10 cellular contexts compared by ENCODE assay signal in genomic region chr19:35045667-35046300, GRCh38. TPM values are rescaled to one million over a fixed set of nuclear protein-coding genes. Genes with fewer than 3 reads are reported as not detected.
A peak's percentile ranks its signal among the peaks of the same experiment; 100 is the strongest.
DNase-seq lines count a peak whose midpoint lies in the region; ATAC-seq and TF ChIP-seq lines count a peak whose summit lies in the region.
"Had no signal": no experiment of that assay in that cellular context is flagged by ENCODE, and none has a peak within 500 bp of the region (broad histone marks: within the 10 kb centered on the region; RNA-seq: fewer than 3 reads in every experiment).

No MANE protein-coding gene starts in this region.

- H3K79me2 ChIP-seq in H9 (ENCODE audit: insufficient read depth, low read length): no peaks in the 10 kb centered on the region

- peak; percentile 46 to 70 (median 60) for ATAC-seq in natural killer cell

- H3K36me3 Mint-ChIP-seq in H9 (ENCODE audit: insufficient read depth in 1 of 3, low read depth in 3 of 3) (peaks cover 4 to 6% (median 5%) of the 10 kb centered on the region in 3 experiments; a peak in 5 of 7 replicates), natural killer cell (no peaks in the 10 kb centered on the region)
- H3K36me3 Mint-ChIP-seq: CD8-positive, alpha-beta memory T cell had no signal

- WGBS in H9 (ENCODE audit: extremely low coverage, insufficient read length, low lambda C conversion rate): no CpG with 5 or more reads among the region's 10 CpGs

- H3K27ac ChIP-seq in H9 (ENCODE audit: insufficient read length, low read depth, low read length) (no peak overlapping the region), brain microvascular endothelial cell (no peak overlapping the region)
- H3K27ac ChIP-seq: skin epidermis had no signal

- H2BK12ac ChIP-seq in H9 (ENCODE audit: insufficient read length, low read depth, low read length): no peak overlapping the region

- no peak overlapping the region for H4K91ac ChIP-seq in H9 (ENCODE audit: insufficient read length, low read depth, low read length)

- no peak overlapping the region for H2AK5ac ChIP-seq in H9 (ENCODE audit: insufficient read length, low read length)

- no peak overlapping the region for H3K18ac ChIP-seq in H9 (ENCODE audit: insufficient read length, low read depth, low read length)

- H2BK15ac ChIP-seq in H9 (ENCODE audit: low read depth, low read length): no peak overlapping the region

- H2BK5ac ChIP-seq in H9 (ENCODE audit: insufficient read length, low read length): no peak overlapping the region

- H3K23ac ChIP-seq in H9 (ENCODE audit: insufficient read length, low read depth, low read length): no peak overlapping the region

- TF ChIP-seq CTCF in H9 (conservative IDR thresholded peaks at IDR 0.05) (peak; percentile 59), brain microvascular endothelial cell (IDR thresholded peaks at IDR 0.05; ENCODE audit: low read depth, low read length, missing control alignments) (peak; percentile 66), natural killer cell (IDR thresholded peaks at IDR 0.05) (no peak)

- H3K27me3 ChIP-seq in H9 (ENCODE audit: insufficient read depth, low read length): no peaks in the 10 kb centered on the region
- H3K27me3 ChIP-seq in brain microvascular endothelial cell (replicated peaks): no peaks in the 10 kb centered on the region

- DNase-seq in NCI-H82 (lab: John Stamatoyannopoulos, UW) (peak; percentile 36), NCI-H82 treated with DMSO at 0.1 percent for 48 hours (lab: John Stamatoyannopoulos, UW; ENCODE audit: unreplicated experiment) (no peak), H9 (peak; percentile 73), RKO (ENCODE audit: low spot score) (peak; percentile 35), brain microvascular endothelial cell (peak; percentile 42), natural killer cell (no peak), NCI-H1930 (lab: John Stamatoyannopoulos, UW) (no peak), middle frontal gyrus (ENCODE audit: extremely low spot score, low spot score) (no peak)

- H3K56ac ChIP-seq in H9 (ENCODE audit: insufficient read length, low read depth, low read length): no peak overlapping the region

- H3K23me2 ChIP-seq in H9 (ENCODE audit: insufficient read length, low read depth, low read length, poor library complexity, severe bottlenecking): peaks cover 10% of the 10 kb centered on the region

- H2BK20ac ChIP-seq in H9 (ENCODE audit: low read depth, low read length, poor library complexity, severe bottlenecking): no peak overlapping the region

- no peaks in the 10 kb centered on the region for H3K9me3 Mint-ChIP-seq in H9
- H3K9me3 Mint-ChIP-seq in natural killer cell: no peaks in the 10 kb centered on the region

- no peak overlapping the region for H3K4me3 ChIP-seq in brain microvascular endothelial cell (ENCODE audit: low read depth, low read length)
- H3K4me3 ChIP-seq: skin epidermis had no signal

- no peaks in the 10 kb centered on the region for H3K9me3 ChIP-seq in H9 (ENCODE audit: control insufficient read depth, low read depth, low read length)

- H3K14ac ChIP-seq in H9 (ENCODE audit: insufficient read depth, low read length): no peak overlapping the region

- H3K4me1 ChIP-seq in H9 (ENCODE audit: insufficient read depth, low read length): peaks cover 5% of the 10 kb centered on the region; the same call in 1 of the 2 replicates

- H3K4me3 Mint-ChIP-seq in H9 (no peak overlapping the region), natural killer cell (no peak overlapping the region)

- H3K4me2 ChIP-seq in H9 (ENCODE audit: insufficient read depth, insufficient read length, low read length): no peak overlapping the region

- no peak overlapping the region for H3K4ac ChIP-seq in H9 (ENCODE audit: low read depth, low read length)

- H3K9ac ChIP-seq in H9 (ENCODE audit: extremely low read depth, insufficient read length, low read length): no peak overlapping the region

- H3K4me1 Mint-ChIP-seq in H9: peaks cover 35 to 43% of the 10 kb centered on the region in 2 experiments
- H3K4me1 Mint-ChIP-seq in natural killer cell: peaks cover 7 to 20% of the 10 kb centered on the region in 2 donors

- in situ Hi-C loops in brain microvascular endothelial cell (cut with HindIII; ENCODE audit: low pct_ligation_motif_present, low sequenced_read_pairs): no loop called here

- peaks cover 4% of the 10 kb centered on the region for H4K20me1 ChIP-seq in H9 (ENCODE audit: control insufficient read depth, insufficient read depth, insufficient read length)

- H2BK120ac ChIP-seq in H9 (ENCODE audit: low read depth, low read length, poor library complexity, severe bottlenecking): no peak overlapping the region

- no peak overlapping the region for H3T11ph ChIP-seq in H9 (ENCODE audit: low read length)

- no peak overlapping the region for H2AFZ ChIP-seq in H9 (ENCODE audit: low read length)

- H3K27ac Mint-ChIP-seq in H9: peak overlapping the region in 2 of 3 experiments; percentile 75 to 91; a peak in 2 of 7 replicates
- H3K27ac Mint-ChIP-seq in natural killer cell: no peak overlapping the region
- H3K27ac Mint-ChIP-seq: CD8-positive, alpha-beta memory T cell had no signal

- no peak overlapping the region for H4K5ac ChIP-seq in H9 (ENCODE audit: insufficient read length, low read depth, low read length)

- peaks cover 2% of the 10 kb centered on the region for H3K27me3 Mint-ChIP-seq in H9 (ENCODE audit: low read depth)
- H3K27me3 Mint-ChIP-seq in natural killer cell (ENCODE audit: low read depth in 2 of 2): peaks cover 15 to 21% of the 10 kb centered on the region in 2 donors

- intact Hi-C loops in natural killer cell (cut with micrococcal nuclease): no loop called here

- H3K36me3 ChIP-seq in brain microvascular endothelial cell (replicated peaks): no peaks in the 10 kb centered on the region

- H3K79me1 ChIP-seq in H9 (ENCODE audit: insufficient read depth, low read depth, low read length, poor library complexity, severe bottlenecking): no peaks in the 10 kb centered on the region

- no peak overlapping the region for H4K8ac ChIP-seq in H9 (replicated peaks; ENCODE audit: insufficient read length, low read depth, low read length)

RNA-seq across cellular contexts. Expression of gene HPN, which starts 4.3 kb away (rescaled TPM):
- total RNA-seq in H9 (2021) (9.3 and 10.6 TPM in 2 replicates), natural killer cell (not detected)
- total RNA-seq: CD8-positive, alpha-beta memory T cell had no signal

RNA-seq across cellular contexts. Expression of gene SCN1B, which starts 15.5 kb away (rescaled TPM):
- total RNA-seq in H9 (2021) (3.8 TPM in 2 replicates), natural killer cell (1 to 10 TPM in 2 of 3 donors, under 1 TPM in 1; 0.94 to 1.5 (median 1.1) TPM)

RNA-seq across cellular contexts. Expression of gene GRAMD1A, which starts 45.7 kb away (rescaled TPM):
- total RNA-seq in H9 (2021) (125 and 126 TPM in 2 replicates), natural killer cell (10 to 100 TPM; 57.6 to 80.3 (median 66.6) TPM)

Comparison
In these comparisons a context has a peak if more than half of its experiments do, and no peak if none do; other contexts are left out.
1. DNase-seq: peak in NCI-H82 (single experiment), H9 (single experiment), RKO (single experiment) and brain microvascular endothelial cell (single experiment); none in NCI-H82 treated with DMSO at 0.1 percent for 48 hours (single experiment), natural killer cell (single experiment), NCI-H1930 (0 of 2) and middle frontal gyrus (single experiment).
2. H3K27ac Mint-ChIP-seq: peak in H9 (2 of 3); none in natural killer cell (0 of 2).